Comparison of ENCODE assay signal across 9 cellular contexts in genomic region chr1:37692834-37693175, GRCh38. TPM values are rescaled to one million over a fixed set of nuclear protein-coding genes. Genes with fewer than 3 reads are reported as not detected.
DNase-seq lines count a peak whose midpoint lies in the region; ATAC-seq and TF ChIP-seq lines count a peak whose summit lies in the region.
"Had no signal": no experiment of that assay in that cellular context is flagged by ENCODE, and none has a peak within 500 bp of the region (broad histone marks: within the 10 kb centered on the region; RNA-seq: fewer than 3 reads in every experiment).

No MANE protein-coding gene starts in this region.

- no peak for ATAC-seq in gastrocnemius medialis
- no peak for ATAC-seq in GM18519 (IDR thresholded peaks at IDR 0.05; ENCODE audit: low FRiP score, unreplicated experiment)
- no peak for ATAC-seq in GM21576 (IDR thresholded peaks at IDR 0.05; ENCODE audit: unreplicated experiment)

- intact Hi-C loops in gastrocnemius medialis (cut with DNase I; ENCODE audit: low total_unique reads): loop anchor here (2.0 to 10.0 kb wide), 3 partner anchors 116 to 332 kb away; partner anchors contain the start of genes MEAF6 and YRDC

- H3K4me3 ChIP-seq in H7 (ENCODE audit: insufficient read depth, low read depth, low read length) (peak overlapping the region; percentile 95), fibroblast of pulmonary artery (replicated peaks; ENCODE audit: low read depth, low read length) (peak overlapping the region; percentile 97), gastrocnemius medialis (peak overlapping the region; percentile 62 to 90 (median 87))

- peaks cover 9% of the 10 kb centered on the region; the same call in 1 of the 2 replicates for H3K27me3 ChIP-seq in H7 (ENCODE audit: control insufficient read depth, insufficient read depth, low read length)
- no peaks in the 10 kb centered on the region for H3K27me3 ChIP-seq in gastrocnemius medialis

- H3K4me1 ChIP-seq in gastrocnemius medialis: peaks cover 28% of the 10 kb centered on the region in 2 donors

- in situ Hi-C loops in gastrocnemius medialis (cut with MboI; ENCODE audit: low sequenced_read_pairs in 4 of 4): loop anchor here in 1 of 4 donors (10.0 kb wide), 1 partner anchor 162 kb away; the partner anchor contains the start of gene MTF1
- in situ Hi-C loops in GM13976 (cut with MboI; ENCODE audit: low sequenced_read_pairs, unreplicated experiment): no loop called here

- H3K27ac ChIP-seq in gastrocnemius medialis: peak overlapping the region in 3 of 4 donors; percentile 32 to 96 (median 91)

- H3K36me3 ChIP-seq in H7 (replicated peaks; ENCODE audit: control insufficient read depth, insufficient read depth, low read length) (peaks cover 30% of the 10 kb centered on the region), gastrocnemius medialis (peaks cover 0 to 6% of the 10 kb centered on the region in 2 donors)

- no peak for TF ChIP-seq CTCF in fibroblast of pulmonary artery (IDR thresholded peaks at IDR 0.05; ENCODE audit: low read length, missing control alignments)
- no peak for TF ChIP-seq CTCF in gastrocnemius medialis (IDR thresholded peaks at IDR 0.05 in 4 of 5, conservative IDR thresholded peaks at IDR 0.05 in 1 of 5)
- TF ChIP-seq CTCF in GM13976 (IDR thresholded peaks at IDR 0.05; ENCODE audit: borderline replicate concordance, control extremely low read depth, extremely low read depth, insufficient read depth, missing control alignments): no peak

- DNase-seq in H7 (no peak), RKO (ENCODE audit: low spot score) (peak; percentile 60), fibroblast of pulmonary artery (ENCODE audit: low read depth) (no peak), gastrocnemius medialis (no peak), SIG-M5 treated with dmso at 0.1 percent for 504 hours (lab: John Stamatoyannopoulos, UW; ENCODE audit: unreplicated experiment) (no peak), GM13976 (ENCODE audit: low spot score) (no peak)

- no peak for TF ChIP-seq POLR2A in gastrocnemius medialis (IDR thresholded peaks at IDR 0.05)

- no peaks in the 10 kb centered on the region for H3K9me3 ChIP-seq in gastrocnemius medialis

RNA-seq across cellular contexts. Expression of gene CDCA8, which starts 0.5 kb away (rescaled TPM):
- 46.9 and 55.4 TPM in 2 replicates for total RNA-seq in H7 (2014; rRNA removed; shearing (Covaris generic))
- 1 to 10 TPM in 1 of 4 donors, under 1 TPM in 2, not detected in 1; 0.46 to 1.5 (median 0.60) TPM for total RNA-seq in gastrocnemius medialis

RNA-seq across cellular contexts. Expression of gene RSPO1, which starts 58.1 kb away (rescaled TPM):
- total RNA-seq in H7 (2014; rRNA removed; shearing (Covaris generic)): 0.14 TPM in 1 of 2 replicates, not detected in the other
- under 1 TPM in 1 of 4 donors, not detected in 3; 0.53 TPM for total RNA-seq in gastrocnemius medialis
- total RNA-seq: T-helper 2 cell treated with Interferon-gamma antibody and Interleukin-4, amounts not matched to agents 100 ng/mL and 5 ng/mL, for 36 hours had no signal

Comparison
In these comparisons a context has a peak if more than half of its experiments do, and no peak if none do; other contexts are left out.
1. RNA of gene CDCA8, which starts 0.5 kb away (total RNA-seq): 46.9 to 55.4 TPM in H7; 0.46 to 1.5 TPM in gastrocnemius medialis; every median in the first group is over 10 times any median in the second.
2. Peak in every context shown above with its lines, with median percentiles within 50 percentile points of each other: H3K4me3 ChIP-seq.